ENCODE assay signal across 24 cellular contexts in the genomic region with DNA sequence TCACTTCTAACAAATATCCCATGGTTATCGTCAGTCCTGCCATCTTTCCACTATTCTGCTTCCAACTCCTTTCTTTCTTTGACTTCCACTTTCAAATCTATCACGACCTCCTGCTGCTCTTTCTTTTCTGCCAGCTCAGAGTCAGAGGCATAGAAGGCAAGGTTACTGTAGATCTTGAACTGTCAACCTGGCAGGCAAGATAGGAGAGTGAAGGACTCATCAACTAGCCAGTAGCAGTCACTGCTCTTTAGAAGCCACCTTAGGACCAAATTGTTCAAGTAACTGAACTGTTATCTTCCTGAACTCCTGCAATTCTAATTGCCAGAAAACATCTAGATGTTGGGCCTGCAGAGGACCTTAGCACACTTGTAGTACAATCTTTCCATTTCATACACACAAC. TPM values are rescaled to one million over a fixed set of nuclear protein-coding genes. Genes with fewer than 3 reads are reported as not detected.
A peak's percentile ranks its signal among the peaks of the same experiment; 100 is the strongest.
DNase-seq lines count a peak whose midpoint lies in the region; ATAC-seq, FAIRE-seq and TF ChIP-seq lines count a peak whose summit lies in the region.
"Had no signal": no experiment of that assay in that cellular context is flagged by ENCODE, and none has a peak within 500 bp of the region (broad histone marks: within the 10 kb centered on the region; RNA-seq: fewer than 3 reads in every experiment).

No MANE protein-coding gene starts in this region.

- no peak for TF ChIP-seq RAD21 in K562 (CRISPR knock-in tag; conservative IDR thresholded peaks at IDR 0.05 in 1 of 2, IDR thresholded peaks at IDR 0.05 in 1 of 2)

- CTCF ChIA-PET in K562 (lab: Yijun Ruan, JAX; ENCODE audit: low intra/inter-chr PET ratio), result no interaction called here

- no peak overlapping the region for H3K27ac ChIP-seq in K562 (ENCODE audit: extremely low read depth, low read depth, low read length)
- H3K27ac ChIP-seq: 22Rv1, A549, BLaER1 had no signal

- no peaks in the 10 kb centered on the region for H3K4me1 ChIP-seq in Loucy (ENCODE audit: insufficient read depth, low read length, poor library complexity, severe bottlenecking)
- H3K4me1 ChIP-seq in K562 (replicated peaks in 1 of 2; ENCODE audit: control insufficient read depth in 2 of 2, insufficient read depth in 2 of 2, low read length in 2 of 2), result no peaks in the 10 kb centered on the region
- H3K4me1 ChIP-seq: A549, BLaER1 had no signal

- H3K27me3 Mint-ChIP-seq in stimulated activated naive B cell treated with anti-CD40 and anti-IgM and Interleukin-4, amounts not matched to agents 10 μg/mL and 1 μg/mL and 100 μg/mL, for 72 hours, result peaks cover 12 to 20% of the 10 kb centered on the region in 2 donors

- no peaks in the 10 kb centered on the region for H3K36me3 Mint-ChIP-seq in stimulated activated naive B cell treated with anti-CD40 and anti-IgM and Interleukin-4, amounts not matched to agents 10 μg/mL and 1 μg/mL and 100 μg/mL, for 72 hours
- H3K36me3 Mint-ChIP-seq: CD14-positive monocyte; CD4-positive, alpha-beta memory T cell; CD4-positive, CD25-positive, alpha-beta regulatory T cell; CD8-positive, alpha-beta memory T cell had no signal

- DNase-seq in OCI-M1 (lab: John Stamatoyannopoulos, UW) (peak; percentile 71), SK-N-DZ (ENCODE audit: low spot score) (peak; percentile 48), K562 (ENCODE audit: extremely low read depth in 1 of 4, low spot score in 3 of 4) (peak in 1 of 4 experiments; percentile 45), DMS 273 treated with DMSO at 0.1 percent for 48 hours (lab: John Stamatoyannopoulos, UW) (no peak), GM12891 (ENCODE audit: insufficient read length, low spot score) (no peak), EL (no peak)
- no peak for DNase-seq in stimulated activated naive B cell treated with anti-CD40 and anti-IgM and Interleukin-4, amounts not matched to agents 10 μg/mL and 1 μg/mL and 100 μg/mL, for 72 hours
- DNase-seq: AML-193; C1 segment of cervical spinal cord; CD4-positive, alpha-beta memory T cell; CD4-positive, CD25-positive, alpha-beta regulatory T cell; CD8-positive, alpha-beta memory T cell; COR-L47; DMS79 treated with DMSO at 0.1 percent for 48 hours; GDM1 had no signal

- in situ Hi-C loops in K562 (cut with MboI), result no loop called here

- no peak overlapping the region for H3K27ac Mint-ChIP-seq in stimulated activated naive B cell treated with anti-CD40 and anti-IgM and Interleukin-4, amounts not matched to agents 10 μg/mL and 1 μg/mL and 100 μg/mL, for 72 hours
- H3K27ac Mint-ChIP-seq: B cell; CD14-positive monocyte; CD4-positive, alpha-beta memory T cell; CD4-positive, CD25-positive, alpha-beta regulatory T cell; CD8-positive, alpha-beta memory T cell had no signal

- H3K4me2 ChIP-seq in Loucy (ENCODE audit: low read depth, low read length, poor library complexity, severe bottlenecking) (no peak overlapping the region), K562 (ENCODE audit: insufficient read depth, low read length) (no peak overlapping the region)
- H3K4me2 ChIP-seq: A549, BLaER1 had no signal

- H3K4me3 ChIP-seq in Loucy (ENCODE audit: low read length, poor library complexity, severe bottlenecking) (no peak overlapping the region), K562 (no peak overlapping the region)
- H3K4me3 ChIP-seq: A549, BLaER1, GM12878 had no signal

- H3K79me2 ChIP-seq in Loucy (ENCODE audit: insufficient read depth, low read length), result no peaks in the 10 kb centered on the region
- no peaks in the 10 kb centered on the region for H3K79me2 ChIP-seq in K562 (ENCODE audit: control insufficient read depth, insufficient read depth, low read length)

- TF ChIP-seq CTCF in Loucy (conservative IDR thresholded peaks at IDR 0.05; ENCODE audit: low read length), result no peak
- no peak for TF ChIP-seq CTCF in K562 (IDR thresholded peaks at IDR 0.05 in 2 of 3, conservative IDR thresholded peaks at IDR 0.05 in 1 of 3; ENCODE audit: insufficient read depth in 2 of 3, low read depth in 1 of 3, low read length in 3 of 3)

- no peak for FAIRE-seq in K562 (lab: Jason Lieb, UNC)
- no peak for FAIRE-seq in GM12891 (lab: Jason Lieb, UNC)
- FAIRE-seq: A549, GM12878 had no signal

- H3K4me3 Mint-ChIP-seq in stimulated activated naive B cell treated with anti-CD40 and anti-IgM and Interleukin-4, amounts not matched to agents 10 μg/mL and 1 μg/mL and 100 μg/mL, for 72 hours, result no peak overlapping the region
- H3K4me3 Mint-ChIP-seq: B cell; CD14-positive monocyte; CD4-positive, alpha-beta memory T cell; CD4-positive, CD25-positive, alpha-beta regulatory T cell; CD8-positive, alpha-beta memory T cell had no signal

- H3K9me2 ChIP-seq in Loucy (replicated peaks; ENCODE audit: low read depth, low read length), result no peaks in the 10 kb centered on the region

- H3K9me3 Mint-ChIP-seq in stimulated activated naive B cell treated with anti-CD40 and anti-IgM and Interleukin-4, amounts not matched to agents 10 μg/mL and 1 μg/mL and 100 μg/mL, for 72 hours, result no peaks in the 10 kb centered on the region
- H3K9me3 Mint-ChIP-seq: CD4-positive, CD25-positive, alpha-beta regulatory T cell; CD8-positive, alpha-beta memory T cell had no signal

- TF ChIP-seq POLR2A in K562 (conservative IDR thresholded peaks at IDR 0.05), result no peak
- no peak for TF ChIP-seq POLR2A in GM12891 (IDR thresholded peaks at IDR 0.05; ENCODE audit: low read depth, low read length)

- no peaks in the 10 kb centered on the region for H3F3A ChIP-seq in Loucy (ENCODE audit: low read depth)

- 0% methylated on average over 2 of the region's 2 CpGs for WGBS in K562 (ENCODE audit: insufficient coverage, low coverage, missing lambda C conversion rate)

- H3K9ac ChIP-seq in Loucy (ENCODE audit: low read depth, low read length, poor library complexity, severe bottlenecking) (no peak overlapping the region), K562 (ENCODE audit: insufficient read depth in 1 of 2, low read depth in 2 of 2, low read length in 2 of 2) (no peak overlapping the region)
- H3K9ac ChIP-seq: BLaER1 had no signal

- H3K36me3 ChIP-seq in Loucy (ENCODE audit: insufficient read depth, low read length) (no peaks in the 10 kb centered on the region), K562 (ENCODE audit: control insufficient read depth, insufficient read depth, low read length) (no peaks in the 10 kb centered on the region)
- H3K36me3 ChIP-seq: BLaER1 had no signal

- H3K27me3 ChIP-seq in Loucy (ENCODE audit: insufficient read depth, low read length, poor library complexity, severe bottlenecking) (no peaks in the 10 kb centered on the region), K562 (ENCODE audit: control insufficient read depth in 2 of 2, insufficient read depth in 2 of 2, low read length in 2 of 2) (no peaks in the 10 kb centered on the region)
- H3K27me3 ChIP-seq: BLaER1 had no signal

- TF ChIP-seq EP300 in K562 (IDR thresholded peaks at IDR 0.05; ENCODE audit: low read length), result no peak

- H2AFZ ChIP-seq in Loucy (ENCODE audit: low read length) (peak overlapping the region; percentile 21; the same call in 1 of the 2 replicates), K562 (ENCODE audit: low read depth, low read length) (no peak overlapping the region)

- H3K9me1 ChIP-seq in K562 (ENCODE audit: control insufficient read depth, insufficient read depth, low read length), result no peaks in the 10 kb centered on the region

- peak; percentile 54 for ATAC-seq in K562
- ATAC-seq in stimulated activated naive B cell treated with anti-CD40 and anti-IgM and Interleukin-4, amounts not matched to agents 10 μg/mL and 1 μg/mL and 100 μg/mL, for 72 hours (replicated peaks), result no peak
- ATAC-seq: A549, GM12878 had no signal

- no TSS peak for BruUV-seq in K562 (replicated peaks; lab: Mats Ljungman, UMichigan)

- intact Hi-C loops in K562 (cut with micrococcal nuclease), result no loop called here

- H4K20me1 ChIP-seq in Loucy (ENCODE audit: insufficient read depth, low read length, poor library complexity, severe bottlenecking) (no peaks in the 10 kb centered on the region), K562 (replicated peaks; ENCODE audit: control insufficient read depth, insufficient read depth, low read length) (no peaks in the 10 kb centered on the region)
- H4K20me1 ChIP-seq: BLaER1 had no signal

- POLR2A ChIA-PET in K562 (lab: Yijun Ruan, JAX), result no interaction called here

- H3K9me3 ChIP-seq in Loucy (ENCODE audit: insufficient read depth, low read depth, low read length) (no peaks in the 10 kb centered on the region), K562 (replicated peaks; ENCODE audit: control insufficient read depth, insufficient read depth, low read depth, low read length) (no peaks in the 10 kb centered on the region)
- H3K9me3 ChIP-seq: A549, BLaER1 had no signal

- H3K4me1 Mint-ChIP-seq in stimulated activated naive B cell treated with anti-CD40 and anti-IgM and Interleukin-4, amounts not matched to agents 10 μg/mL and 1 μg/mL and 100 μg/mL, for 72 hours, result no peaks in the 10 kb centered on the region
- H3K4me1 Mint-ChIP-seq: B cell; CD4-positive, alpha-beta memory T cell; CD4-positive, CD25-positive, alpha-beta regulatory T cell; CD8-positive, alpha-beta memory T cell had no signal

TF ChIP-seq in K562, 482 proteins besides CTCF, POLR2A, EP300 and RAD21 (continues in another document):
- TF ChIP-seq ARID1B (IDR thresholded peaks at IDR 0.05), result peak; percentile 52; the same call in 1 of the 2 replicates

TF ChIP-seq in GM12891, 5 proteins besides CTCF, POLR2A, EP300 and RAD21:
- TF ChIP-seq POLR2AphosphoS5 (IDR thresholded peaks at IDR 0.05; ENCODE audit: low read depth, low read length) (no peak), PAX5 (IDR thresholded peaks at IDR 0.05; ENCODE audit: insufficient read depth, low read length, severe bottlenecking) (no peak)

RNA-seq across cellular contexts. Expression of a gene that starts 13.1 kb away (rescaled TPM):
- polyA plus RNA-seq in SK-N-DZ (2014; cell fraction: cytosol; rRNA removed), result not detected in 2 replicates
- polyA plus RNA-seq in SK-N-DZ (2014; cell fraction: nucleus; rRNA removed), result not detected in 2 replicates
- total RNA-seq in K562 (2011; cell fraction: chromatin; rRNA removed; ENCODE audit: low replicate concordance), result not detected in 2 replicates
- not detected in 2 replicates for total RNA-seq in K562 (2011; cell fraction: nucleolus; rRNA removed)
- not detected in 2 replicates for total RNA-seq in K562 (2011; cell fraction: nucleoplasm; rRNA removed)
- total RNA-seq in K562 (2014; rRNA removed) (not detected in 2 replicates), K562 (2014; rRNA removed; fragmentation: Illumina TruSeq; extraction: Trizol) (not detected in 2 replicates), K562 (2015; rRNA removed; fragmentation: Illumina TruSeq; extraction: Trizol) (not detected in 2 replicates), K562 (2021) (not detected in 2 replicates)
- polyA plus RNA-seq in K562 (2011; rRNA removed) (not detected in 2 replicates), K562 (2014; fragmentation: Illumina TruSeq; extraction: Trizol) (not detected in 2 replicates), K562 (2014; fragmentation: Nextera tagmentation; extraction: Ambion mirVana) (under 1 TPM in 1 of 2 experiments, not detected in 1; 0.04 TPM), K562 (2014; rRNA removed) (not detected in 2 replicates)
- polyA plus RNA-seq in K562 (2011; cell fraction: cytosol; rRNA removed), result not detected in 2 replicates
- polyA plus RNA-seq in K562 (2011; cell fraction: nucleus; rRNA removed), result not detected in 2 replicates
- 0.08 TPM in 1 of 2 replicates, not detected in the other for polyA plus RNA-seq in K562 (2012)
- polyA minus RNA-seq in K562 (2011; rRNA and poly(A)+ RNA removed), result not detected in 2 replicates
- not detected in 2 replicates for polyA minus RNA-seq in K562 (2011; cell fraction: cytosol; rRNA and poly(A)+ RNA removed)
- not detected in 2 replicates for polyA minus RNA-seq in K562 (2011; cell fraction: nucleus; rRNA and poly(A)+ RNA removed)
- not detected for polyA plus RNA-seq in GM12891 (2012; ENCODE audit: low read depth, missing spikeins)
- total RNA-seq: A172; B cell; CD4-positive, alpha-beta memory T cell; CD8-positive, alpha-beta memory T cell; G401 had no signal
- polyA plus RNA-seq: CD4-positive, CD25-positive, alpha-beta regulatory T cell; CD8-positive, alpha-beta memory T cell had no signal

Comparison
In these comparisons a context has a peak if more than half of its experiments do, and no peak if none do; other contexts are left out.
1. DNase-seq: peak in OCI-M1 (single experiment) and SK-N-DZ (single experiment); none in DMS 273 treated with DMSO at 0.1 percent for 48 hours (single experiment), GM12891 (single experiment), stimulated activated naive B cell treated with anti-CD40 and anti-IgM and Interleukin-4, amounts not matched to agents 10 μg/mL and 1 μg/mL and 100 μg/mL, for 72 hours (single experiment) and EL (single experiment).